Comparison of ENCODE assay signal across 8 cellular contexts in the genomic region with DNA sequence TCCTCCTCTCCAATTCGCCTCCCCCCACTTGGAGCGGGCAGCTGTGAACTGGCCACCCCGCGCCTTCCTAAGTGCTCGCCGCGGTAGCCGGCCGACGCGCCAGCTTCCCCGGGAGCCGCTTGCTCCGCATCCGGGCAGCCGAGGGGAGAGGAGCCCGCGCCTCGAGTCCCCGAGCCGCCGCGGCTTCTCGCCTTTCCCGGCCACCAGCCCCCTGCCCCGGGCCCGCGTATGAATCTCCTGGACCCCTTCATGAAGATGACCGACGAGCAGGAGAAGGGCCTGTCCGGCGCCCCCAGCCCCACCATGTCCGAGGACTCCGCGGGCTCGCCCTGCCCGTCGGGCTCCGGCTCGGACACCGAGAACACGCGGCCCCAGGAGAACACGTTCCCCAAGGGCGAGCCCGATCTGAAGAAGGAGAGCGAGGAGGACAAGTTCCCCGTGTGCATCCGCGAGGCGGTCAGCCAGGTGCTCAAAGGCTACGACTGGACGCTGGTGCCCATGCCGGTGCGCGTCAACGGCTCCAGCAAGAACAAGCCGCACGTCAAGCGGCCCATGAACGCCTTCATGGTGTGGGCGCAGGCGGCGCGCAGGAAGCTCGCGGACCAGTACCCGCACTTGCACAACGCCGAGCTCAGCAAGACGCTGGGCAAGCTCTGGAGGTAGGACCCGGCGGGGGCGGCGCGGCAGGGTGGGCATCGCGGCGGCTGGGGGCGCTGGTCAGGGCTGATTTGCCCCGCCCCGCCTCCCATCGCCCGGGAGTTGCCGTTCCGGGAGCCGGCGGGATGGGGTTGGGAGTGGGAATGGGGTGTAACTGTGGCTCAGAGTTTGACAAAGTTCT. TPM values are rescaled to one million over a fixed set of nuclear protein-coding genes. Genes with fewer than 3 reads are reported as not detected.
DNase-seq lines count a peak whose midpoint lies in the region; ATAC-seq, FAIRE-seq and TF ChIP-seq lines count a peak whose summit lies in the region.

No MANE protein-coding gene starts in this region.

- peaks cover 3 to 5% of the 10 kb centered on the region in 2 experiments; a peak in 3 of 4 replicates for H3K36me3 ChIP-seq in GM12878 (ENCODE audit: control insufficient read depth in 2 of 2, insufficient read depth in 2 of 2, low read length in 1 of 2)
- peaks cover 1% of the 10 kb centered on the region for H3K36me3 ChIP-seq in kidney epithelial cell (ENCODE audit: control insufficient read depth, insufficient read depth, low read length)

- TF ChIP-seq CTCF in GM12878 (IDR thresholded peaks at IDR 0.05 in 2 of 3, conservative IDR thresholded peaks at IDR 0.05 in 1 of 3; ENCODE audit: control insufficient read depth in 2 of 3, extremely low read depth in 1 of 3, insufficient read depth in 1 of 3, low read depth in 3 of 3, low read length in 3 of 3) (0 out of 6 replicates have a peak, but pooled peaks of 1 of the 3 experiments have one; percentile 1), kidney epithelial cell (IDR thresholded peaks at IDR 0.05; ENCODE audit: insufficient read depth, low read length, poor library complexity, severe bottlenecking) (no peak)

- H3K4me3 ChIP-seq in GM12878 (peak overlapping the region; percentile 84), kidney epithelial cell (ENCODE audit: low read depth, low read length) (peak overlapping the region; percentile 96)

- no peak for TF ChIP-seq RAD21 in GM12878 (IDR thresholded peaks at IDR 0.05; ENCODE audit: insufficient read depth, low read depth, low read length)

- H3K27me3 ChIP-seq in GM12878 (replicated peaks in 1 of 2; ENCODE audit: control insufficient read depth in 2 of 2, insufficient read depth in 2 of 2, low read length in 1 of 2) (peaks cover 9 to 17% of the 10 kb centered on the region in 2 experiments), kidney epithelial cell (ENCODE audit: control insufficient read depth, insufficient read depth, low read length) (peaks cover 21% of the 10 kb centered on the region)

- no peaks in the 10 kb centered on the region for H4K20me1 ChIP-seq in GM12878 (ENCODE audit: control insufficient read depth, insufficient read depth)

- CTCF ChIA-PET in GM12878 (lab: Yijun Ruan, JAX) = interaction anchor here (0.7 to 4.7 kb wide), 14 partner anchors 87 to 648 kb away, joined by 3 to 27 read pairs (median 4); no protein-coding TSS in a partner anchor

- H3K9me3 ChIP-seq in GM12878 (replicated peaks; ENCODE audit: control insufficient read depth, insufficient read depth, low read length) = no peaks in the 10 kb centered on the region

- peak overlapping the region; percentile 52 for H3K4me2 ChIP-seq in GM12878 (ENCODE audit: control insufficient read depth, insufficient read depth)

- SMC1A ChIA-PET in GM12878 (lab: Charles Lee; ENCODE audit: uncharacterized antibody, unreplicated experiment) = interaction anchor here (0.6 to 3.0 kb wide), 27 partner anchors 14 to 1355 kb away, joined by 3 to 16 read pairs (median 5); no protein-coding TSS in a partner anchor

- H3K4me1 ChIP-seq in GM12878 (ENCODE audit: control insufficient read depth, insufficient read depth, low read length) = peaks cover 5% of the 10 kb centered on the region

- POLR2A ChIA-PET in GM12878 (lab: Charles Lee) = interaction anchor here (0.5 to 1.8 kb wide), 18 partner anchors 91 to 1188 kb away, joined by 3 to 8 read pairs (median 4); no protein-coding TSS in a partner anchor

- in situ Hi-C loops in GM12878 (cut with MboI) = loop anchor here (10.0 kb wide), 2 partner anchors 303 to 393 kb away; no protein-coding TSS in a partner anchor

- intact Hi-C loops in GM12878 (cut with micrococcal nuclease; ENCODE audit: unreplicated experiment) = loop anchor here (1.0 to 5.0 kb wide), 5 partner anchors 187 to 419 kb away; no protein-coding TSS in a partner anchor

- WGBS in GM12878 (ENCODE audit: insufficient coverage, insufficient replicate concordance, low lambda C conversion rate, missing lambda C conversion rate) = 19% methylated on average over 62 of the region's 88 CpGs

- no peak overlapping the region; the same call in 1 of the 2 replicates for H3K27ac ChIP-seq in GM12878 (ENCODE audit: control insufficient read depth, insufficient read depth)
- H3K27ac ChIP-seq in substantia nigra (ENCODE audit: low read depth, low read length, poor library complexity, severe bottlenecking) = peak overlapping the region; percentile 63

- RAD21 ChIA-PET in GM12878 (lab: Charles Lee; ENCODE audit: unreplicated experiment) = interaction anchor here (0.6 to 6.8 kb wide), 28 partner anchors 9 to 648 kb away, joined by 3 to 64 read pairs (median 6); no protein-coding TSS in a partner anchor

- H3K9ac ChIP-seq in GM12878 (ENCODE audit: control insufficient read depth, insufficient read depth, low read length) = peak overlapping the region; percentile 64

- peaks cover 25% of the 10 kb centered on the region for H3K79me2 ChIP-seq in GM12878 (ENCODE audit: control insufficient read depth, insufficient read depth, low read length)

- peak overlapping the region; percentile 44 for H2AFZ ChIP-seq in GM12878 (ENCODE audit: control insufficient read depth, low read depth, low read length)

- DNase-seq in AG08396 (ENCODE audit: low spot score) = peak; percentile 75
- DNase-seq in HTR-8/SVneo (ENCODE audit: insufficient read length, low spot score) = no peak
- DNase-seq in GM12878 (ENCODE audit: low read depth, low spot score) = no peak
- DNase-seq in kidney epithelial cell (ENCODE audit: low read depth) = no peak
- DNase-seq in substantia nigra (lab: John Stamatoyannopoulos, UW) = peak in 33 of 49 donors; percentile 25 to 73 (median 53)
- DNase-seq in ureter (ENCODE audit: low spot score) = no peak

- peak; percentile 69 for FAIRE-seq in HTR-8/SVneo (lab: Jason Lieb, UNC)
- no peak for FAIRE-seq in GM12878 (lab: Jason Lieb, UNC)

- ATAC-seq in GM19035 (IDR thresholded peaks at IDR 0.05; ENCODE audit: unreplicated experiment) (peak; percentile 31), GM12878 (peak; percentile 62), GM18873 (IDR thresholded peaks at IDR 0.05; ENCODE audit: low FRiP score, unreplicated experiment) (no peak)

- TF ChIP-seq EP300 in GM12878 (IDR thresholded peaks at IDR 0.05; ENCODE audit: borderline replicate concordance in 1 of 2, control insufficient read depth in 1 of 2, low read depth in 2 of 2, low read length in 2 of 2) = no peak

- no peak for TF ChIP-seq POLR2A in GM12878 (IDR thresholded peaks at IDR 0.05; ENCODE audit: low read depth, low read length)

- BruUV-seq in GM12878 (replicated peaks; lab: Mats Ljungman, UMichigan) = TSS peak; percentile 73

TF ChIP-seq in GM12878, 131 proteins besides CTCF, POLR2A, EP300 and RAD21 (continues in another document):
- TF ChIP-seq STAT3 (IDR thresholded peaks at IDR 0.05; ENCODE audit: low read depth, low read length) (no peak), CEBPB (IDR thresholded peaks at IDR 0.05; ENCODE audit: borderline replicate concordance in 1 of 2, low read depth in 2 of 2, low read length in 2 of 2) (no peak), RCOR1 (conservative IDR thresholded peaks at IDR 0.05; ENCODE audit: low read depth, low read length) (no peak)
- TF ChIP-seq, protein P1, sequence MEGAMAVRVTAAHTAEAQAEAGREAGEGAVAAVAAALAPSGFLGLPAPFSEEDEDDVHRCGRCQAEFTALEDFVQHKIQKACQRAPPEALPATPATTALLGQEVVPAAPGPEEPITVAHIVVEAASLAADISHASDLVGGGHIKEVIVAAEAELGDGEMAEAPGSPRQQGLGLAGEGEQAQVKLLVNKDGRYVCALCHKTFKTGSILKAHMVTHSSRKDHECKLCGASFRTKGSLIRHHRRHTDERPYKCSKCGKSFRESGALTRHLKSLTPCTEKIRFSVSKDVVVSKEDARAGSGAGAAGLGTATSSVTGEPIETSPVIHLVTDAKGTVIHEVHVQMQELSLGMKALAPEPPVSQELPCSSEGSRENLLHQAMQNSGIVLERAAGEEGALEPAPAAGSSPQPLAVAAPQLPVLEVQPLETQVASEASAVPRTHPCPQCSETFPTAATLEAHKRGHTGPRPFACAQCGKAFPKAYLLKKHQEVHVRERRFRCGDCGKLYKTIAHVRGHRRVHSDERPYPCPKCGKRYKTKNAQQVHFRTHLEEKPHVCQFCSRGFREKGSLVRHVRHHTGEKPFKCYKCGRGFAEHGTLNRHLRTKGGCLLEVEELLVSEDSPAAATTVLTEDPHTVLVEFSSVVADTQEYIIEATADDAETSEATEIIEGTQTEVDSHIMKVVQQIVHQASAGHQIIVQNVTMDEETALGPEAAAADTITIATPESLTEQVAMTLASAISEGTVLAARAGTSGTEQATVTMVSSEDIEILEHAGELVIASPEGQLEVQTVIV (IDR thresholded peaks at IDR 0.05; ENCODE audit: borderline replicate concordance, partially characterized antibody) = no peak
- TF ChIP-seq, protein P2, sequence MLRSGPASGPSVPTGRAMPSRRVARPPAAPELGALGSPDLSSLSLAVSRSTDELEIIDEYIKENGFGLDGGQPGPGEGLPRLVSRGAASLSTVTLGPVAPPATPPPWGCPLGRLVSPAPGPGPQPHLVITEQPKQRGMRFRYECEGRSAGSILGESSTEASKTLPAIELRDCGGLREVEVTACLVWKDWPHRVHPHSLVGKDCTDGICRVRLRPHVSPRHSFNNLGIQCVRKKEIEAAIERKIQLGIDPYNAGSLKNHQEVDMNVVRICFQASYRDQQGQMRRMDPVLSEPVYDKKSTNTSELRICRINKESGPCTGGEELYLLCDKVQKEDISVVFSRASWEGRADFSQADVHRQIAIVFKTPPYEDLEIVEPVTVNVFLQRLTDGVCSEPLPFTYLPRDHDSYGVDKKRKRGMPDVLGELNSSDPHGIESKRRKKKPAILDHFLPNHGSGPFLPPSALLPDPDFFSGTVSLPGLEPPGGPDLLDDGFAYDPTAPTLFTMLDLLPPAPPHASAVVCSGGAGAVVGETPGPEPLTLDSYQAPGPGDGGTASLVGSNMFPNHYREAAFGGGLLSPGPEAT (IDR thresholded peaks at IDR 0.05; ENCODE audit: low read depth) = no peak

RNA-seq across cellular contexts. Expression of a gene that starts 0.6 kb away (rescaled TPM):
- 41.0 and 44.0 TPM in 2 replicates for total RNA-seq in GM12878 (2013; cell fraction: nucleolus; rRNA removed)
- total RNA-seq in GM12878 (2014; rRNA removed) = 6.1 and 6.9 TPM in 2 replicates
- total RNA-seq in GM12878 (2014; rRNA removed; fragmentation: Illumina TruSeq; extraction: Trizol) = 4.5 and 4.7 TPM in 2 replicates
- 18.2 and 19.0 TPM in 2 replicates for total RNA-seq in GM12878 (2021)
- 2.5 TPM for polyA plus RNA-seq in GM12878 (2011; ENCODE audit: low read depth)
- polyA plus RNA-seq in GM12878 (2011; rRNA removed) = 3.9 and 4.6 TPM in 2 replicates
- polyA plus RNA-seq in GM12878 (2011; cell fraction: cytosol; rRNA removed) = 4.7 and 5.4 TPM in 2 replicates
- polyA plus RNA-seq in GM12878 (2011; cell fraction: nucleus; rRNA removed) = 9.0 and 12.1 TPM in 2 replicates
- polyA plus RNA-seq in GM12878 (2012) = 5.8 and 6.1 TPM in 2 replicates
- polyA plus RNA-seq in GM12878 (2014; fragmentation: Illumina TruSeq; extraction: Trizol) = 6.5 and 7.2 TPM in 2 replicates
- 1 to 10 TPM; 4.5 to 8.6 TPM for polyA plus RNA-seq in GM12878 (2014; fragmentation: Nextera tagmentation; extraction: Ambion mirVana)
- 6.4 and 7.1 TPM in 2 replicates for polyA plus RNA-seq in GM12878 (2014; rRNA removed)
- polyA plus RNA-seq in GM12878 (2016; fragmentation: Nextera tagmentation; extraction: Ambion mirVana) = 1 to 10 TPM; 1.2 to 4.0 TPM
- polyA minus RNA-seq in GM12878 (2011; rRNA and poly(A)+ RNA removed) = 4.9 and 6.2 TPM in 2 replicates
- 11.6 and 12.3 TPM in 2 replicates for polyA minus RNA-seq in GM12878 (2011; cell fraction: cytosol; rRNA and poly(A)+ RNA removed)
- polyA minus RNA-seq in GM12878 (2011; cell fraction: nucleus; rRNA and poly(A)+ RNA removed) = 5.4 and 7.5 TPM in 2 replicates
- 65.9 and 80.0 TPM in 2 replicates for total RNA-seq in kidney epithelial cell
- 21.4 TPM for total RNA-seq in ureter

Comparison
In these comparisons a context has a peak if more than half of its experiments do, and no peak if none do; other contexts are left out.
1. DNase-seq: peak in AG08396 (single experiment) and substantia nigra (33 of 49); none in HTR-8/SVneo (single experiment), GM12878 (single experiment), kidney epithelial cell (single experiment) and ureter (single experiment).